In the genomic region with DNA sequence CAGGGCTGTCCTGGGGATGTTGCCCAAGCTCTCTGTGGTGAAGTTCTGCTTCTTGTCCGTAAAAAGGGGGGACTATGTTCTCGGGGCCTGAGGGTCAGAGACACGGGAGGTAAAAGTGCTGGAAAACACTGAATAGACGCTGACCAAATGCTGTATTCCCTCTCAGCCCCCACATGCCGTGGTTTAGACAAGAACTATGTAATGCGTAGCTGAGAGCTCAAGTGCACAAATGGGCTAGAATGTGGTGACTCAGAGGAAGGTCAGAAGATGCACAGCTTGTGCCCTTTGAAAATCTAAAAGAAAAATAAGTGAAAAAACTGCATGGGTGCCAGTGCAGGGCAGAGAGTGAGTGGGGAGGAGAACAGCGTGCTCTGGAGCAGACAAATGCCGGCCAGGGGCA, we compare ENCODE assay signal across 12 cellular contexts.
DNase-seq lines count a peak whose midpoint lies in the region; ATAC-seq, FAIRE-seq and TF ChIP-seq lines count a peak whose summit lies in the region.
"Had no signal": no experiment of that assay in that cellular context is flagged by ENCODE, and none has a peak within 500 bp of the region (broad histone marks: within the 10 kb centered on the region; RNA-seq: fewer than 3 reads in every experiment).

No MANE protein-coding gene starts in this region.

- DNase-seq in HFF-Myc (ENCODE audit: extremely low read depth, low read depth) (peak; percentile 20), astrocyte (ENCODE audit: low read depth) (peak; percentile 88), iris pigment epithelial cell (ENCODE audit: low read depth) (peak; percentile 95), NCI-H1048 (lab: John Stamatoyannopoulos, UW) (no peak), NCI-H748 treated with DMSO at 0.1 percent for 48 hours (lab: John Stamatoyannopoulos, UW) (no peak)
- no peak for DNase-seq in activated T-cell treated with anti-CD3 and anti-CD28 coated beads, Interleukin-2, amount 50 U/mL, for 48 hours
- DNase-seq: AML-193 had no signal

- H2AFZ ChIP-seq in ACC112 (ENCODE audit: low read length, unreplicated experiment): peak overlapping the region; percentile 58
- H2AFZ ChIP-seq in astrocyte (ENCODE audit: low read depth, low read length): no peak overlapping the region

- peaks cover 2% of the 10 kb centered on the region for H3K9me3 Mint-ChIP-seq in astrocyte (ENCODE audit: unreplicated experiment)

- FAIRE-seq in astrocyte (lab: Jason Lieb, UNC): peak; percentile 5

- H4K20me1 ChIP-seq in astrocyte (ENCODE audit: insufficient read depth, low read length): no peaks in the 10 kb centered on the region

- H3K79me2 ChIP-seq in ACC112 (ENCODE audit: control insufficient read depth, insufficient read depth, low read length, unreplicated experiment): no peaks in the 10 kb centered on the region
- H3K79me2 ChIP-seq in astrocyte (ENCODE audit: insufficient read depth, low read length): no peaks in the 10 kb centered on the region

- no peaks in the 10 kb centered on the region for H3K36me3 ChIP-seq in ACC112 (ENCODE audit: insufficient read depth, low read length)
- H3K36me3 ChIP-seq in astrocyte (ENCODE audit: insufficient read depth, low read length): no peaks in the 10 kb centered on the region
- H3K36me3 ChIP-seq: ascending aorta had no signal

- H3K27ac ChIP-seq in ACC112 (ENCODE audit: low read depth, low read length): no peak overlapping the region
- no peak overlapping the region for H3K27ac ChIP-seq in astrocyte (ENCODE audit: low read depth, low read length)
- H3K27ac ChIP-seq: ascending aorta, KMS-11, RWPE1 had no signal

- H3K4me3 Mint-ChIP-seq in astrocyte (ENCODE audit: unreplicated experiment): no peak overlapping the region

- H3K4me1 Mint-ChIP-seq in astrocyte (ENCODE audit: low read depth, unreplicated experiment): peaks cover 15% of the 10 kb centered on the region

- H3K27me3 ChIP-seq in ACC112 (ENCODE audit: insufficient read depth, low read length) (no peaks in the 10 kb centered on the region), astrocyte (ENCODE audit: insufficient read depth, low read length) (no peaks in the 10 kb centered on the region)
- H3K27me3 ChIP-seq: ascending aorta had no signal

- peaks cover 2% of the 10 kb centered on the region for H3K36me3 Mint-ChIP-seq in astrocyte (ENCODE audit: low read depth, unreplicated experiment)

- peak overlapping the region; percentile 88 for H3K27ac Mint-ChIP-seq in astrocyte (ENCODE audit: unreplicated experiment)

- peaks cover 5% of the 10 kb centered on the region for H3K27me3 Mint-ChIP-seq in astrocyte (ENCODE audit: low read depth, unreplicated experiment)

- no peak for ATAC-seq in HG02678 (IDR thresholded peaks at IDR 0.05; ENCODE audit: unreplicated experiment)

- H3K4me2 ChIP-seq in astrocyte (ENCODE audit: low read length): peak overlapping the region; percentile 75
- H3K4me2 ChIP-seq: KMS-11 had no signal

- H3K9ac ChIP-seq in astrocyte (ENCODE audit: low read length): no peak overlapping the region
- H3K9ac ChIP-seq: KMS-11 had no signal

- H3K4me3 ChIP-seq in ACC112 (ENCODE audit: low read depth, low read length) (no peak overlapping the region), HFF-Myc (replicated peaks; ENCODE audit: low read depth, low read length) (no peak overlapping the region), astrocyte (ENCODE audit: insufficient read depth, low read depth, low read length) (no peak overlapping the region)
- H3K4me3 ChIP-seq: ascending aorta had no signal

- H3K9me3 ChIP-seq in astrocyte (ENCODE audit: insufficient read depth, low read depth, low read length): no peaks in the 10 kb centered on the region
- H3K9me3 ChIP-seq: ascending aorta had no signal

- H3K4me1 ChIP-seq in ACC112 (ENCODE audit: control insufficient read depth, insufficient read depth, low read length, unreplicated experiment) (peaks cover 18% of the 10 kb centered on the region), astrocyte (ENCODE audit: insufficient read depth, low read length) (peaks cover 12% of the 10 kb centered on the region)
- H3K4me1 ChIP-seq: ascending aorta had no signal

- no peak for TF ChIP-seq CTCF in HFF-Myc (IDR thresholded peaks at IDR 0.05; ENCODE audit: low read depth, low read length, missing control alignments)
- TF ChIP-seq CTCF in astrocyte (IDR thresholded peaks at IDR 0.05; ENCODE audit: insufficient read depth, low read depth, low read length): no peak

Comparison
In these comparisons a context has a peak if more than half of its experiments do, and no peak if none do; other contexts are left out.
1. DNase-seq: peak in HFF-Myc (single experiment), astrocyte (single experiment) and iris pigment epithelial cell (single experiment); none in NCI-H1048 (single experiment), NCI-H748 treated with DMSO at 0.1 percent for 48 hours (single experiment) and activated T-cell treated with anti-CD3 and anti-CD28 coated beads, Interleukin-2, amount 50 U/mL, for 48 hours (0 of 2).